Comparison of ENCODE assay signal across 9 cellular contexts in the genomic region with DNA sequence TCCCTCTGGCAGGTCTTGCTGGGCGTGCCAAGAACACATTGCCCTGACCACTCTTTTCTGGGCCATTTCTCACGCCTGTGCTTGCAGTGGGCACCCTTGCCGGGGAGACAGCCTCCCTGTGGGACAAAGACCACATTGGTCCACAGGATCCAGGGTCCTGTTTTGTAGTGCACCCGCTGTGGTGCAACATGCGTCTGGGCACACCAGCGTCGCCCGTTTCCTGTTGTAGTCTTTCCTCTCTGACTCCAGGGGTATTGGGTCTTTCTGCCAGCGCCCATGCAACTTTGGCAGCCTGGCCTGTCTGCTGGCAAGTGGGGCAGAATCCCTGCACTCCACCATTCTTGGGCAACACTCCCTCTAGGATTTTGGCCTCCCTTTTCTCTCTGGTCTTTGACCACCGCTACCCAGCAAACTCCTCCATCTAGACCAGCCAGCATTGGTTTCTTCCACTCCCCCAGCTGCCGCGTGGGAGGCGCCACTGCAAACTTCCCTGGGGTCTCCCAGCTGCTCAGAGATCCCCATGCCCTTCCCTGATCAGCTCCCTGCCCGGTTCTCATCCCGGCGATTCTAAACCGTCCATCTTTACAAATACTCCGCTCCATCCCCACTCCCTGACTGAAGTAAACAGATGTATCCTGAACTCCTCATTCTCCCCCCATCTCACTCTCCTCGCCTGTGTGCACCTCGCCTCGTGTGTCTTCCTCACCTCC. TPM values are rescaled to one million over a fixed set of nuclear protein-coding genes. Genes with fewer than 3 reads are reported as not detected.
A peak's percentile ranks its signal among the peaks of the same experiment; 100 is the strongest.
DNase-seq lines count a peak whose midpoint lies in the region; ATAC-seq, FAIRE-seq and TF ChIP-seq lines count a peak whose summit lies in the region.
"Had no signal": no experiment of that assay in that cellular context is flagged by ENCODE, and none has a peak within 500 bp of the region (broad histone marks: within the 10 kb centered on the region; RNA-seq: fewer than 3 reads in every experiment).

No MANE protein-coding gene starts in this region.

- ATAC-seq in HepG2: no peak; the same call in 2 of the 3 replicates

- H3K9me3 ChIP-seq in HepG2 (ENCODE audit: low read length): no peaks in the 10 kb centered on the region
- H3K9me3 ChIP-seq in testis: no peaks in the 10 kb centered on the region

- H3K27ac ChIP-seq in HepG2 (ENCODE audit: extremely low read length, insufficient read depth, low read length): peak overlapping the region; percentile 60
- peak overlapping the region in 1 of 2 donors; percentile 71 for H3K27ac ChIP-seq in testis

- TF ChIP-seq EP300 in HepG2 (IDR thresholded peaks at IDR 0.05; ENCODE audit: low read depth in 2 of 2, low read length in 2 of 2) (no peak), HepG2 (CRISPR knock-in tag; IDR thresholded peaks at IDR 0.05; ENCODE audit: borderline replicate concordance) (no peak)

- H3K4me2 ChIP-seq in HepG2 (ENCODE audit: low read depth, low read length): peak overlapping the region; percentile 81

- H3K27ac Mint-ChIP-seq in T-helper 1 cell treated with Interleukin-12 subunit alpha and Interleukin-12 subunit beta and Interleukin-4 antibody, amounts not matched to agents 30 μg/mL and 1 μg/mL, for 36 hours: peak overlapping the region; percentile 73

- no peaks in the 10 kb centered on the region for H3K9me3 Mint-ChIP-seq in T-helper 1 cell treated with Interleukin-12 subunit alpha and Interleukin-12 subunit beta and Interleukin-4 antibody, amounts not matched to agents 30 μg/mL and 1 μg/mL, for 36 hours

- WGBS in HepG2 (ENCODE audit: low lambda C conversion rate): 44% methylated on average over 21 of the region's 21 CpGs
- 27 to 28% methylated on average over 20 to 21 of the region's 21 CpGs for WGBS in testis, 2 donors

- no peak for TF ChIP-seq POLR2A in HepG2 (IDR thresholded peaks at IDR 0.05; ENCODE audit: insufficient read depth in 1 of 2, low read depth in 2 of 2, low read length in 2 of 2)
- no peak for TF ChIP-seq POLR2A in testis (IDR thresholded peaks at IDR 0.05)

- H3K4me3 ChIP-seq in astrocyte of the spinal cord (ENCODE audit: low read depth, low read length) (peak overlapping the region; percentile 81), HepG2 (replicated peaks in 1 of 3; ENCODE audit: insufficient read depth in 1 of 3, low read depth in 2 of 3, low read length in 3 of 3) (peak overlapping the region; percentile 94 to 99 (median 94)), testis (peak overlapping the region; percentile 85 to 87)

- TF ChIP-seq CTCF in astrocyte of the spinal cord (IDR thresholded peaks at IDR 0.05; ENCODE audit: low read depth, low read length) (no peak), HepG2 (CRISPR knock-in tag; IDR thresholded peaks at IDR 0.05) (no peak), testis (IDR thresholded peaks at IDR 0.05) (no peak)

- H4K20me1 ChIP-seq in HepG2 (ENCODE audit: insufficient read depth, low read length): no peaks in the 10 kb centered on the region

- peak overlapping the region; percentile 76 for H3K9ac ChIP-seq in HepG2 (ENCODE audit: insufficient read depth, low read depth, low read length)

- POLR2A ChIA-PET in HepG2 (lab: Yijun Ruan, JAX): no interaction called here

- in situ Hi-C loops in astrocyte of the spinal cord (cut with HindIII; ENCODE audit: low sequenced_read_pairs): no loop called here
- in situ Hi-C loops in HepG2 (cut with HindIII; ENCODE audit: extremely low pct_ligation_motif_present, low pct_unique_long_range_greater_than_20kb): loop anchor here (5.0 kb wide), 2 partner anchors 56 to 141 kb away; no protein-coding TSS in a partner anchor

- H2AFZ ChIP-seq in HepG2 (ENCODE audit: low read length): no peak overlapping the region

- peak overlapping the region; percentile 97 for H3K4me3 Mint-ChIP-seq in T-helper 1 cell treated with Interleukin-12 subunit alpha and Interleukin-12 subunit beta and Interleukin-4 antibody, amounts not matched to agents 30 μg/mL and 1 μg/mL, for 36 hours

- DNase-seq in T-helper 1 cell: no peak
- no peak for DNase-seq in astrocyte of the spinal cord (ENCODE audit: low read depth, low spot score)
- DNase-seq in HepG2 (ENCODE audit: low spot score): no peak
- DNase-seq in testis: no peak
- no peak for DNase-seq in central memory CD4-positive, alpha-beta T cell
- no peak for DNase-seq in GDM1 (lab: John Stamatoyannopoulos, UW)
- DNase-seq in NCI-H446 treated with DMSO at 0.1 percent for 48 hours (lab: John Stamatoyannopoulos, UW): no peak
- DNase-seq: hippocampal formation had no signal

- CTCF ChIA-PET in HepG2 (lab: Yijun Ruan, JAX; ENCODE audit: low intra/inter-chr PET ratio, low total read pairs): no interaction called here

- H3K4me1 ChIP-seq in HepG2 (ENCODE audit: insufficient read depth, low read length) (peaks cover 34% of the 10 kb centered on the region), testis (peaks cover 19% of the 10 kb centered on the region)

- H3K27me3 ChIP-seq in HepG2 (ENCODE audit: control insufficient read depth in 1 of 2, insufficient read depth in 2 of 2, low read length in 2 of 2) (0 out of 5 replicates have a peak, but pooled peaks cover 0 to 2% of the 10 kb centered on the region in 2 experiments), testis (no peaks in the 10 kb centered on the region)

- FAIRE-seq in HepG2 (lab: Jason Lieb, UNC): no peak

- no peak for TF ChIP-seq RAD21 in HepG2 (CRISPR knock-in tag; IDR thresholded peaks at IDR 0.05)

- H3K27me3 Mint-ChIP-seq in T-helper 1 cell treated with Interleukin-12 subunit alpha and Interleukin-12 subunit beta and Interleukin-4 antibody, amounts not matched to agents 30 μg/mL and 1 μg/mL, for 36 hours (ENCODE audit: low read depth): peaks cover 12% of the 10 kb centered on the region

- H3K79me2 ChIP-seq in HepG2 (ENCODE audit: insufficient read depth, low read length): peaks cover 5% of the 10 kb centered on the region

- intact Hi-C loops in HepG2 (cut with micrococcal nuclease; ENCODE audit: unreplicated experiment): loop anchor here (2.0 to 5.0 kb wide), 2 partner anchors 27 to 171 kb away; a partner anchor contains a TSS
- intact Hi-C loops in testis (cut with DNase I; ENCODE audit: low total_unique reads): no loop called here

- H3K36me3 ChIP-seq in HepG2 (replicated peaks in 1 of 2; ENCODE audit: control insufficient read depth in 1 of 2, insufficient read depth in 2 of 2, low read length in 2 of 2) (peaks cover 10 to 14% of the 10 kb centered on the region in 2 experiments), testis (ENCODE audit: low read depth, missing control alignments) (no peaks in the 10 kb centered on the region)

- BruUV-seq in HepG2 (replicated peaks; lab: Mats Ljungman, UMichigan): no TSS peak

- peaks cover 6% of the 10 kb centered on the region for H3K36me3 Mint-ChIP-seq in T-helper 1 cell treated with Interleukin-12 subunit alpha and Interleukin-12 subunit beta and Interleukin-4 antibody, amounts not matched to agents 30 μg/mL and 1 μg/mL, for 36 hours (ENCODE audit: low read depth)

- H3K4me1 Mint-ChIP-seq in T-helper 1 cell treated with Interleukin-12 subunit alpha and Interleukin-12 subunit beta and Interleukin-4 antibody, amounts not matched to agents 30 μg/mL and 1 μg/mL, for 36 hours (ENCODE audit: low read depth): peaks cover 26% of the 10 kb centered on the region

RNA-seq across cellular contexts. Expression of a gene that starts 1.2 kb away (rescaled TPM):
- total RNA-seq in HepG2 (2016; rRNA removed; fragmentation: Illumina TruSeq; extraction: Trizol): 21.3 and 31.7 TPM in 2 replicates
- total RNA-seq in HepG2 (2016; cell fraction: cytosol; rRNA removed; fragmentation: Illumina TruSeq; extraction: Trizol; ENCODE audit: low read depth): 5.7 and 6.3 TPM in 2 replicates
- 20.0 and 34.6 TPM in 2 replicates for total RNA-seq in HepG2 (2016; cell fraction: insoluble cytoplasmic fraction; rRNA removed; fragmentation: Illumina TruSeq; extraction: Trizol)
- total RNA-seq in HepG2 (2016; cell fraction: membrane; rRNA removed; fragmentation: Illumina TruSeq; extraction: Trizol): 26.8 and 28.4 TPM in 2 replicates
- total RNA-seq in HepG2 (2016; cell fraction: nucleus; rRNA removed; fragmentation: Illumina TruSeq; extraction: Trizol): 13.9 and 17.8 TPM in 2 replicates
- 37.4 and 44.3 TPM in 2 replicates for polyA plus RNA-seq in HepG2 (2011; rRNA removed)
- polyA plus RNA-seq in HepG2 (2011; cell fraction: cytosol; rRNA removed): 39.8 and 48.5 TPM in 2 replicates
- polyA plus RNA-seq in HepG2 (2011; cell fraction: nucleus; rRNA removed): 18.5 and 21.7 TPM in 2 replicates
- polyA plus RNA-seq in HepG2 (2012): 32.1 and 36.9 TPM in 2 replicates
- polyA plus RNA-seq in HepG2 (2016; cell fraction: cytosol; fragmentation: Illumina TruSeq; extraction: Trizol; ENCODE audit: low read depth): 9.7 and 10.7 TPM in 2 replicates
- 66.4 and 67.1 TPM in 2 replicates for polyA plus RNA-seq in HepG2 (2016; cell fraction: insoluble cytoplasmic fraction; fragmentation: Illumina TruSeq; extraction: Trizol; ENCODE audit: low read depth)
- polyA plus RNA-seq in HepG2 (2016; cell fraction: membrane; fragmentation: Illumina TruSeq; extraction: Trizol; ENCODE audit: low read depth): 27.9 and 28.2 TPM in 2 replicates
- polyA plus RNA-seq in HepG2 (2016; cell fraction: nucleus; fragmentation: Illumina TruSeq; extraction: Trizol; ENCODE audit: insufficient read depth, low read depth): 42.7 TPM in 2 replicates
- 33.6 and 37.3 TPM in 2 replicates for polyA minus RNA-seq in HepG2 (2011; rRNA and poly(A)+ RNA removed; ENCODE audit: low replicate concordance)
- 24.6 and 30.2 TPM in 2 replicates for polyA minus RNA-seq in HepG2 (2011; cell fraction: cytosol; rRNA and poly(A)+ RNA removed)
- polyA minus RNA-seq in HepG2 (2011; cell fraction: nucleus; rRNA and poly(A)+ RNA removed): 8.0 and 10.2 TPM in 2 replicates
- total RNA-seq in testis: 10 to 100 TPM; 30.6 to 33.3 TPM
- polyA plus RNA-seq in testis (ENCODE audit: insufficient read depth, low read depth, low replicate concordance): 40.9 TPM

RNA-seq across cellular contexts. Expression of a gene that starts 12.3 kb away (rescaled TPM):
- 0.76 and 1.9 TPM in 2 replicates for total RNA-seq in HepG2 (2016; rRNA removed; fragmentation: Illumina TruSeq; extraction: Trizol)
- 0.18 and 0.61 TPM in 2 replicates for total RNA-seq in HepG2 (2016; cell fraction: cytosol; rRNA removed; fragmentation: Illumina TruSeq; extraction: Trizol; ENCODE audit: low read depth)
- total RNA-seq in HepG2 (2016; cell fraction: insoluble cytoplasmic fraction; rRNA removed; fragmentation: Illumina TruSeq; extraction: Trizol): 0.70 and 2.7 TPM in 2 replicates
- total RNA-seq in HepG2 (2016; cell fraction: membrane; rRNA removed; fragmentation: Illumina TruSeq; extraction: Trizol): 0.52 and 0.96 TPM in 2 replicates
- total RNA-seq in HepG2 (2016; cell fraction: nucleus; rRNA removed; fragmentation: Illumina TruSeq; extraction: Trizol): 2.7 and 3.4 TPM in 2 replicates
- polyA plus RNA-seq in HepG2 (2011; rRNA removed): 1.9 and 3.5 TPM in 2 replicates
- polyA plus RNA-seq in HepG2 (2011; cell fraction: cytosol; rRNA removed): 0.90 and 1.8 TPM in 2 replicates
- 68.1 and 94.7 TPM in 2 replicates for polyA plus RNA-seq in HepG2 (2011; cell fraction: nucleus; rRNA removed)
- 3.6 and 4.8 TPM in 2 replicates for polyA plus RNA-seq in HepG2 (2012)
- 0.09 and 0.19 TPM in 2 replicates for polyA plus RNA-seq in HepG2 (2016; cell fraction: cytosol; fragmentation: Illumina TruSeq; extraction: Trizol; ENCODE audit: low read depth)
- 0.80 and 1.3 TPM in 2 replicates for polyA plus RNA-seq in HepG2 (2016; cell fraction: insoluble cytoplasmic fraction; fragmentation: Illumina TruSeq; extraction: Trizol; ENCODE audit: low read depth)
- polyA plus RNA-seq in HepG2 (2016; cell fraction: membrane; fragmentation: Illumina TruSeq; extraction: Trizol; ENCODE audit: low read depth): 0.19 and 0.34 TPM in 2 replicates
- 8.1 and 10.4 TPM in 2 replicates for polyA plus RNA-seq in HepG2 (2016; cell fraction: nucleus; fragmentation: Illumina TruSeq; extraction: Trizol; ENCODE audit: insufficient read depth, low read depth)
- polyA minus RNA-seq in HepG2 (2011; rRNA and poly(A)+ RNA removed; ENCODE audit: low replicate concordance): 3.5 and 4.6 TPM in 2 replicates
- polyA minus RNA-seq in HepG2 (2011; cell fraction: cytosol; rRNA and poly(A)+ RNA removed): 1.7 and 2.4 TPM in 2 replicates
- polyA minus RNA-seq in HepG2 (2011; cell fraction: nucleus; rRNA and poly(A)+ RNA removed): 5.6 and 10.6 TPM in 2 replicates
- total RNA-seq in testis: 10 to 100 TPM; 16.1 to 26.4 TPM
- 9.0 TPM for polyA plus RNA-seq in testis (ENCODE audit: insufficient read depth, low read depth, low replicate concordance)

RNA-seq across cellular contexts. Expression of a gene that starts 26.3 kb away (rescaled TPM):
- total RNA-seq in HepG2 (2016; rRNA removed; fragmentation: Illumina TruSeq; extraction: Trizol) (18.1 and 21.0 TPM in 2 replicates), testis (10 to 100 TPM; 26.1 to 34.2 TPM)
- total RNA-seq in HepG2 (2016; cell fraction: cytosol; rRNA removed; fragmentation: Illumina TruSeq; extraction: Trizol; ENCODE audit: low read depth): 5.0 and 5.8 TPM in 2 replicates
- total RNA-seq in HepG2 (2016; cell fraction: insoluble cytoplasmic fraction; rRNA removed; fragmentation: Illumina TruSeq; extraction: Trizol): 20.2 and 20.3 TPM in 2 replicates
- total RNA-seq in HepG2 (2016; cell fraction: membrane; rRNA removed; fragmentation: Illumina TruSeq; extraction: Trizol): 8.8 and 10.8 TPM in 2 replicates
- total RNA-seq in HepG2 (2016; cell fraction: nucleus; rRNA removed; fragmentation: Illumina TruSeq; extraction: Trizol): 14.3 and 17.1 TPM in 2 replicates
- polyA plus RNA-seq in HepG2 (2011; rRNA removed) (40.4 and 44.1 TPM in 2 replicates), testis (ENCODE audit: insufficient read depth, low read depth, low replicate concordance) (32.5 TPM)
- polyA plus RNA-seq in HepG2 (2011; cell fraction: cytosol; rRNA removed): 27.5 and 35.0 TPM in 2 replicates
- polyA plus RNA-seq in HepG2 (2011; cell fraction: nucleus; rRNA removed): 78.4 and 79.9 TPM in 2 replicates
- polyA plus RNA-seq in HepG2 (2012): 12.9 and 18.3 TPM in 2 replicates
- 5.5 TPM in 2 replicates for polyA plus RNA-seq in HepG2 (2016; cell fraction: cytosol; fragmentation: Illumina TruSeq; extraction: Trizol; ENCODE audit: low read depth)
- 19.4 and 25.1 TPM in 2 replicates for polyA plus RNA-seq in HepG2 (2016; cell fraction: insoluble cytoplasmic fraction; fragmentation: Illumina TruSeq; extraction: Trizol; ENCODE audit: low read depth)
- 6.3 and 7.2 TPM in 2 replicates for polyA plus RNA-seq in HepG2 (2016; cell fraction: membrane; fragmentation: Illumina TruSeq; extraction: Trizol; ENCODE audit: low read depth)
- polyA plus RNA-seq in HepG2 (2016; cell fraction: nucleus; fragmentation: Illumina TruSeq; extraction: Trizol; ENCODE audit: insufficient read depth, low read depth): 41.4 and 53.5 TPM in 2 replicates
- polyA minus RNA-seq in HepG2 (2011; rRNA and poly(A)+ RNA removed; ENCODE audit: low replicate concordance): 43.7 and 46.5 TPM in 2 replicates
- polyA minus RNA-seq in HepG2 (2011; cell fraction: cytosol; rRNA and poly(A)+ RNA removed): 11.9 and 16.4 TPM in 2 replicates
- 18.4 and 19.5 TPM in 2 replicates for polyA minus RNA-seq in HepG2 (2011; cell fraction: nucleus; rRNA and poly(A)+ RNA removed)

RNA-seq across cellular contexts. Expression of a gene that starts 28.7 kb away (rescaled TPM):
- total RNA-seq in HepG2 (2016; rRNA removed; fragmentation: Illumina TruSeq; extraction: Trizol) (0.69 and 1.1 TPM in 2 replicates), testis (1 to 10 TPM; 1.3 to 1.5 TPM)
- total RNA-seq in HepG2 (2016; cell fraction: cytosol; rRNA removed; fragmentation: Illumina TruSeq; extraction: Trizol; ENCODE audit: low read depth): 0.35 and 0.51 TPM in 2 replicates
- 0.39 and 1.1 TPM in 2 replicates for total RNA-seq in HepG2 (2016; cell fraction: insoluble cytoplasmic fraction; rRNA removed; fragmentation: Illumina TruSeq; extraction: Trizol)
- total RNA-seq in HepG2 (2016; cell fraction: membrane; rRNA removed; fragmentation: Illumina TruSeq; extraction: Trizol): 1.3 and 1.4 TPM in 2 replicates
- 1.7 and 2.1 TPM in 2 replicates for total RNA-seq in HepG2 (2016; cell fraction: nucleus; rRNA removed; fragmentation: Illumina TruSeq; extraction: Trizol)
- polyA plus RNA-seq in HepG2 (2011; rRNA removed) (0.49 and 0.59 TPM in 2 replicates), testis (ENCODE audit: insufficient read depth, low read depth, low replicate concordance) (2.2 TPM)
- polyA plus RNA-seq in HepG2 (2011; cell fraction: cytosol; rRNA removed): 0.10 and 0.28 TPM in 2 replicates
- 1.8 and 3.5 TPM in 2 replicates for polyA plus RNA-seq in HepG2 (2011; cell fraction: nucleus; rRNA removed)
- polyA plus RNA-seq in HepG2 (2012): 0.37 and 0.74 TPM in 2 replicates
- polyA plus RNA-seq in HepG2 (2016; cell fraction: cytosol; fragmentation: Illumina TruSeq; extraction: Trizol; ENCODE audit: low read depth): 0.45 and 0.53 TPM in 2 replicates
- polyA plus RNA-seq in HepG2 (2016; cell fraction: insoluble cytoplasmic fraction; fragmentation: Illumina TruSeq; extraction: Trizol; ENCODE audit: low read depth): 1.5 and 1.9 TPM in 2 replicates
- polyA plus RNA-seq in HepG2 (2016; cell fraction: membrane; fragmentation: Illumina TruSeq; extraction: Trizol; ENCODE audit: low read depth): 0.93 and 1.4 TPM in 2 replicates
- 3.4 and 3.9 TPM in 2 replicates for polyA plus RNA-seq in HepG2 (2016; cell fraction: nucleus; fragmentation: Illumina TruSeq; extraction: Trizol; ENCODE audit: insufficient read depth, low read depth)
- 0.48 TPM in 1 of 2 replicates, not detected in the other for polyA minus RNA-seq in HepG2 (2011; rRNA and poly(A)+ RNA removed; ENCODE audit: low replicate concordance)
- polyA minus RNA-seq in HepG2 (2011; cell fraction: cytosol; rRNA and poly(A)+ RNA removed): 0.30 and 0.62 TPM in 2 replicates
- 0.99 and 1.2 TPM in 2 replicates for polyA minus RNA-seq in HepG2 (2011; cell fraction: nucleus; rRNA and poly(A)+ RNA removed)
